9 cellular contexts compared by ENCODE assay signal in the genomic region with DNA sequence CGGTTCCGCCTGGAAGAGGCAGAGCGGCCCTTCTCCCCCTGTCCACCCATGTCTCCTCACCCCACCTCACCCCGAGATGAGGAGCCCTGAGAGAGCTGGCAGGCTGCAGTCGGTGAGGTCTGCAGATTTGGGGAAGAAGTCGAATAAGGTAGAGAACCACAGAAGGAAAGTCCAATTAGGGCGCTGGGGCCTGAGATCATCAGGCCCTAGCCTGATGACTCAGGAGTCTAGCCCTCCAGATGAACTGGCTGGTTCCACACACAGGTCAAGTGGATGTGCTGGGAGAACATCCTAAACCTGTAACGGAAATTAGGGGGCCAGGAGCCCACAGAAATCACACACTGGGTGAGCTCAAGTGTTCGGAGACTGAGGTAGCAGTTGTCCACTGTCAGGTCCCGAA. TPM values are rescaled to one million over a fixed set of nuclear protein-coding genes. Genes with fewer than 3 reads are reported as not detected.
DNase-seq lines count a peak whose midpoint lies in the region; ATAC-seq and TF ChIP-seq lines count a peak whose summit lies in the region.
"Had no signal": no experiment of that assay in that cellular context is flagged by ENCODE, and none has a peak within 500 bp of the region (broad histone marks: within the 10 kb centered on the region; RNA-seq: fewer than 3 reads in every experiment).

No MANE protein-coding gene starts in this region.

- peaks cover 5 to 20% of the 10 kb centered on the region in 2 donors for H3K4me1 ChIP-seq in breast epithelium
- peaks cover 12 to 16% of the 10 kb centered on the region in 2 donors for H3K4me1 ChIP-seq in naive thymus-derived CD4-positive, alpha-beta T cell (ENCODE audit: control insufficient read depth in 2 of 2, insufficient read depth in 2 of 2, low read length in 2 of 2)

- intact Hi-C loops in breast epithelium (cut with DNase I; ENCODE audit: low total_unique reads): no loop called here
- intact Hi-C loops in naive thymus-derived CD4-positive, alpha-beta T cell (cut with micrococcal nuclease): loop anchor here (1.0 to 5.0 kb wide), 6 partner anchors 17 to 375 kb away; a partner anchor contains a TSS

- peak overlapping the region in 1 of 3 donors; percentile 93 for H3K4me3 ChIP-seq in breast epithelium
- no peak overlapping the region for H3K4me3 ChIP-seq in naive thymus-derived CD4-positive, alpha-beta T cell (ENCODE audit: low read length)

- CTCF ChIA-PET in naive thymus-derived CD4-positive, alpha-beta T cell (lab: Charles Lee): no interaction called here

- H3K27ac ChIP-seq in C4-2B (peak overlapping the region; percentile 70), breast epithelium (peak overlapping the region; percentile 89 to 91)
- no peak overlapping the region for H3K27ac ChIP-seq in naive thymus-derived CD4-positive, alpha-beta T cell (ENCODE audit: low read depth, low read length)

- TF ChIP-seq POLR2A in breast epithelium (IDR thresholded peaks at IDR 0.05): no peak

- POLR2A ChIA-PET in naive thymus-derived CD4-positive, alpha-beta T cell (lab: Charles Lee): interaction anchor here (0.8 to 1.9 kb wide), 2 partner anchors 18 to 106 kb away, joined by 3 to 7 read pairs; no protein-coding TSS in a partner anchor

- ATAC-seq in naive thymus-derived CD4-positive, alpha-beta T cell: no peak
- ATAC-seq in GM21717 (IDR thresholded peaks at IDR 0.05; ENCODE audit: unreplicated experiment): no peak

- H3K9me3 ChIP-seq in breast epithelium: no peaks in the 10 kb centered on the region
- H3K9me3 ChIP-seq in naive thymus-derived CD4-positive, alpha-beta T cell (ENCODE audit: control insufficient read depth in 2 of 3, low read length in 3 of 3): no peaks in the 10 kb centered on the region

- H3K4me3 Mint-ChIP-seq in naive thymus-derived CD4-positive, alpha-beta T cell: peak overlapping the region in 9 of 10 donors; percentile 12 to 89 (median 58)

- peaks cover 0 to 1% (median 0%) of the 10 kb centered on the region in 11 donors for H3K9me3 Mint-ChIP-seq in naive thymus-derived CD4-positive, alpha-beta T cell

- DNase-seq in M059J (ENCODE audit: low read depth) (peak; percentile 28), breast epithelium (ENCODE audit: low spot score in 2 of 2) (no peak), NCI-H510A (lab: John Stamatoyannopoulos, UW) (no peak), NCI-H774 (lab: John Stamatoyannopoulos, UW) (no peak)
- DNase-seq in naive thymus-derived CD4-positive, alpha-beta T cell: no peak
- no peak for DNase-seq in activated CD4-positive, CD25-positive, alpha-beta regulatory T cell (lab: John Stamatoyannopoulos, UW)

- H3K36me3 ChIP-seq in breast epithelium: no peaks in the 10 kb centered on the region
- H3K36me3 ChIP-seq in naive thymus-derived CD4-positive, alpha-beta T cell (ENCODE audit: control insufficient read depth in 2 of 3, insufficient read depth in 3 of 3, low read length in 3 of 3): peaks cover 5 to 23% (median 7%) of the 10 kb centered on the region in 3 experiments

- H3K4me1 Mint-ChIP-seq in naive thymus-derived CD4-positive, alpha-beta T cell: peaks cover 0 to 38% (median 36%) of the 10 kb centered on the region in 7 donors

- no peaks in the 10 kb centered on the region for H3K27me3 ChIP-seq in breast epithelium
- H3K27me3 ChIP-seq in naive thymus-derived CD4-positive, alpha-beta T cell (ENCODE audit: control insufficient read depth in 2 of 2, insufficient read depth in 2 of 2, low read length in 2 of 2): no peaks in the 10 kb centered on the region

- peaks cover 4 to 13% (median 8%) of the 10 kb centered on the region in 5 donors for H3K36me3 Mint-ChIP-seq in naive thymus-derived CD4-positive, alpha-beta T cell

- TF ChIP-seq CTCF in C4-2B (conservative IDR thresholded peaks at IDR 0.05) (no peak), breast epithelium (IDR thresholded peaks at IDR 0.05) (no peak)

- H3K27ac Mint-ChIP-seq in naive thymus-derived CD4-positive, alpha-beta T cell: peak overlapping the region in 7 of 9 donors; percentile 41 to 96 (median 86)

- peaks cover 0 to 6% (median 0%) of the 10 kb centered on the region in 5 donors for H3K27me3 Mint-ChIP-seq in naive thymus-derived CD4-positive, alpha-beta T cell

RNA-seq across cellular contexts. Expression of a gene that starts 1.1 kb away (rescaled TPM):
- total RNA-seq in M059J (2014; rRNA removed; shearing (Covaris generic)): 57.7 and 66.9 TPM in 2 replicates
- total RNA-seq in breast epithelium: 100 to 1,000 TPM in 1 of 3 donors, 10 to 100 TPM in 2; 78.6 to 105 (median 89.5) TPM
- 100 to 1,000 TPM in 2 of 5 experiments, 10 to 100 TPM in 3; 75.4 to 129 (median 96.7) TPM for total RNA-seq in naive thymus-derived CD4-positive, alpha-beta T cell
- 10 to 100 TPM; 41.7 to 47.6 TPM for polyA plus RNA-seq in naive thymus-derived CD4-positive, alpha-beta T cell

RNA-seq across cellular contexts. Expression of a gene that starts 10.4 kb away (rescaled TPM):
- 1.2 TPM in 1 of 2 replicates, not detected in the other for total RNA-seq in M059J (2014; rRNA removed; shearing (Covaris generic))
- total RNA-seq in breast epithelium: under 1 TPM in 1 of 3 donors, not detected in 2; 0.59 TPM
- under 1 TPM in 2 of 5 experiments, not detected in 3; 0.36 to 0.81 TPM for total RNA-seq in naive thymus-derived CD4-positive, alpha-beta T cell
- polyA plus RNA-seq in naive thymus-derived CD4-positive, alpha-beta T cell: not detected

RNA-seq across cellular contexts. Expression of a gene that starts 33.4 kb away (rescaled TPM):
- total RNA-seq in M059J (2014; rRNA removed; shearing (Covaris generic)): not detected in 2 replicates
- total RNA-seq in breast epithelium: 1 to 10 TPM; 1.3 to 3.2 (median 2.0) TPM
- 10 to 100 TPM in 1 of 5 experiments, 1 to 10 TPM in 1, not detected in 3; 2.5 to 22.4 TPM for total RNA-seq in naive thymus-derived CD4-positive, alpha-beta T cell
- polyA plus RNA-seq in naive thymus-derived CD4-positive, alpha-beta T cell: under 1 TPM in 1 of 2 donors, not detected in 1; 0.30 TPM
- total RNA-seq: T-helper 1 cell treated with Interleukin-12 subunit alpha and Interleukin-12 subunit beta and Interleukin-4 antibody, amounts not matched to agents 30 ng/mL and 1 ng/mL, for 36 hours had no signal

RNA-seq across cellular contexts. Expression of a gene that starts 36.1 kb away (rescaled TPM):
- 0.94 and 2.2 TPM in 2 replicates for total RNA-seq in M059J (2014; rRNA removed; shearing (Covaris generic))
- total RNA-seq in breast epithelium: 100 to 1,000 TPM; 251 to 693 (median 258) TPM
- total RNA-seq in naive thymus-derived CD4-positive, alpha-beta T cell: 10 to 100 TPM in 4 of 5 experiments, 1 to 10 TPM in 1; 5.9 to 39.9 (median 35.2) TPM
- polyA plus RNA-seq in naive thymus-derived CD4-positive, alpha-beta T cell: 10 to 100 TPM; 29.2 to 35.1 TPM

RNA-seq across cellular contexts. Expression of a gene that starts 41.3 kb away (rescaled TPM):
- not detected in 2 replicates for total RNA-seq in M059J (2014; rRNA removed; shearing (Covaris generic))
- under 1 TPM in 1 of 3 donors, not detected in 2; 0.15 TPM for total RNA-seq in breast epithelium
- not detected for total RNA-seq in naive thymus-derived CD4-positive, alpha-beta T cell
- polyA plus RNA-seq in naive thymus-derived CD4-positive, alpha-beta T cell: not detected
- total RNA-seq: T-helper 1 cell treated with Interleukin-12 subunit alpha and Interleukin-12 subunit beta and Interleukin-4 antibody, amounts not matched to agents 30 ng/mL and 1 ng/mL, for 36 hours had no signal
